ENCODE assay signal across 19 cellular contexts in the genomic region with DNA sequence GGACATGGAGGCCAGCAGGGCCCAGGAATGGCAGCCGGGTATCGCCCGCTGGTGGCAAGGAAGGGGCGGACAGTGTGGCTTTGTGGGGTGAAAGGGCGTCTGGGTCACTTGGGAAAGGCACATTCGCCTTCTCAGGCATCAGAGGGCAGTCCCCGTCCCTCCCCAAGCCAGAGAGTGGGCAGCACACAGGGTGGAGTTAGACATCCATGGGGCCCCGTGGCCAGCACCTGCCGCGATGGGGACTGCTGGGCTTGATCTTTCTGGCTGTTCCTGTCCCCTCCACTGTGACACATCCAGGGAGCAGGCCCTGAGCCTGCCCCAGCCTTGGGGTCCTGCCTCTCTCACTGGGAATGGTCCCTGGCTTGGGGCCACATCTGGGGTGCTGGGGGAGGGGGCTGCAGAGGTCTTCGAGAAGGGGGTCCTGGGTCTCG. TPM values are rescaled to one million over a fixed set of nuclear protein-coding genes. Genes with fewer than 3 reads are reported as not detected.
DNase-seq lines count a peak whose midpoint lies in the region; ATAC-seq and TF ChIP-seq lines count a peak whose summit lies in the region.
"Had no signal": no experiment of that assay in that cellular context is flagged by ENCODE, and none has a peak within 500 bp of the region (broad histone marks: within the 10 kb centered on the region; RNA-seq: fewer than 3 reads in every experiment).

No MANE protein-coding gene starts in this region.

- H2BK120ac ChIP-seq in neuronal stem cell (ENCODE audit: low read depth, low read length), result peak overlapping the region; percentile 31

- H3K9me3 ChIP-seq in BLaER1 treated with 17β-estradiol and CSF1 and Interleukin-3, amounts not matched to agents 10 nM and 100 nM (replicated peaks in 1 of 11), result no peaks in the 10 kb centered on the region
- no peaks in the 10 kb centered on the region for H3K9me3 ChIP-seq in neuronal stem cell (replicated peaks in 1 of 2; ENCODE audit: control insufficient read depth in 2 of 2, insufficient read depth in 1 of 2, low read depth in 1 of 2, low read length in 2 of 2)
- H3K9me3 ChIP-seq: SJCRH30 had no signal

- no peak overlapping the region for H2BK5ac ChIP-seq in neuronal stem cell (ENCODE audit: low read length)

- no peaks in the 10 kb centered on the region for H3F3A ChIP-seq in GM23338 (replicated peaks; ENCODE audit: low read depth)

- no peak overlapping the region for H4K91ac ChIP-seq in neuronal stem cell (ENCODE audit: low read depth, low read length, poor library complexity)

- peak overlapping the region; percentile 8 for H3K18ac ChIP-seq in neuronal stem cell (ENCODE audit: low read length)

- peak overlapping the region; percentile 82 for H3K14ac ChIP-seq in neuronal stem cell (ENCODE audit: low read length)

- peak; percentile 8 for ATAC-seq in GM23338
- no peak for ATAC-seq in central memory CD8-positive, alpha-beta T cell (replicated peaks; ENCODE audit: extremely low read depth, poor library complexity, severe bottlenecking)
- no peak for ATAC-seq in stimulated activated naive CD8-positive, alpha-beta T cell treated with anti-CD3 and anti-CD28 coated beads, Interleukin-15, amount 100 ng/mL, for 72 hours

- no peak overlapping the region for H3K4me3 ChIP-seq in BLaER1 treated with 17β-estradiol and CSF1 and Interleukin-3, amounts not matched to agents 10 nM and 100 nM
- no peak overlapping the region; the same call in 1 of the 2 replicates for H3K4me3 ChIP-seq in GM23338
- no peak overlapping the region for H3K4me3 ChIP-seq in neuronal stem cell (ENCODE audit: low read length in 2 of 2)
- H3K4me3 ChIP-seq: SJCRH30 had no signal

- no CpG with 5 or more reads among the region's 12 CpGs for WGBS in neuronal stem cell (ENCODE audit: extremely low coverage in 2 of 2, insufficient read length in 2 of 2, insufficient replicate concordance in 1 of 2), 2 donors

- no peaks in the 10 kb centered on the region for H3K79me2 ChIP-seq in GM23338 (replicated peaks; ENCODE audit: insufficient read depth)

- no peaks in the 10 kb centered on the region for H3K36me3 Mint-ChIP-seq in GM23338 (ENCODE audit: low read depth)
- H3K36me3 Mint-ChIP-seq in central memory CD8-positive, alpha-beta T cell (ENCODE audit: insufficient read depth), result peaks cover 3% of the 10 kb centered on the region

- no peaks in the 10 kb centered on the region; a peak in 1 of 22 replicates for H4K20me1 ChIP-seq in BLaER1 treated with 17β-estradiol and CSF1 and Interleukin-3, amounts not matched to agents 10 nM and 100 nM
- H4K20me1 ChIP-seq in GM23338 (replicated peaks; ENCODE audit: insufficient read depth), result no peaks in the 10 kb centered on the region

- H3K9ac ChIP-seq in BLaER1 treated with 17β-estradiol and CSF1 and Interleukin-3, amounts not matched to agents 10 nM and 100 nM, result peak overlapping the region in 4 of 11 experiments; percentile 15 to 46 (median 35); a peak in 5 of 22 replicates
- peak overlapping the region; percentile 3 for H3K9ac ChIP-seq in neuronal stem cell (ENCODE audit: low read depth, low read length, poor library complexity)

- no peaks in the 10 kb centered on the region for H3K9me3 Mint-ChIP-seq in GM23338
- no peaks in the 10 kb centered on the region for H3K9me3 Mint-ChIP-seq in central memory CD8-positive, alpha-beta T cell
- H3K9me3 Mint-ChIP-seq in stimulated activated naive CD8-positive, alpha-beta T cell treated with anti-CD3 and anti-CD28 coated beads, Interleukin-15, amount 100 ng/mL, for 72 hours, result no peaks in the 10 kb centered on the region
- H3K9me3 Mint-ChIP-seq: CD4-positive, alpha-beta T cell had no signal

- no peak for TF ChIP-seq CTCF in GM23338 (conservative IDR thresholded peaks at IDR 0.05; ENCODE audit: low read depth in 2 of 2)

- H3K79me1 ChIP-seq in neuronal stem cell (ENCODE audit: low read depth, low read length), result peaks cover 2% of the 10 kb centered on the region

- peak overlapping the region in 8 of 11 experiments; percentile 3 to 82 (median 58); a peak in 8 of 22 replicates for H3K4me2 ChIP-seq in BLaER1 treated with 17β-estradiol and CSF1 and Interleukin-3, amounts not matched to agents 10 nM and 100 nM
- H3K4me2 ChIP-seq in GM23338 (peak overlapping the region; percentile 55; the same call in 1 of the 2 replicates), neuronal stem cell (ENCODE audit: insufficient read depth, low read length, poor library complexity, severe bottlenecking) (no peak overlapping the region)

- H2BK12ac ChIP-seq in neuronal stem cell (ENCODE audit: low read length), result peak overlapping the region; percentile 58

- H2AFZ ChIP-seq in GM23338 (peak overlapping the region; percentile 78), neuronal stem cell (ENCODE audit: low read length) (no peak overlapping the region)

- peak overlapping the region; percentile 65 for H3K23ac ChIP-seq in neuronal stem cell (ENCODE audit: low read depth, low read length, poor library complexity)

- H3K36me3 ChIP-seq in BLaER1 treated with 17β-estradiol and CSF1 and Interleukin-3, amounts not matched to agents 10 nM and 100 nM, result peaks cover 0 to 1% (median 0%) of the 10 kb centered on the region in 11 experiments; a peak in 6 of 22 replicates
- H3K36me3 ChIP-seq in GM23338 (ENCODE audit: insufficient read depth), result no peaks in the 10 kb centered on the region
- H3K36me3 ChIP-seq in neuronal stem cell (replicated peaks in 1 of 2; ENCODE audit: control insufficient read depth in 2 of 2, insufficient read depth in 2 of 2, low read length in 2 of 2), result no peaks in the 10 kb centered on the region
- H3K36me3 ChIP-seq: SJCRH30 had no signal

- no peak overlapping the region for H3K27ac Mint-ChIP-seq in GM23338
- H3K27ac Mint-ChIP-seq in central memory CD8-positive, alpha-beta T cell (ENCODE audit: low read depth), result peak overlapping the region; percentile 72
- no peak overlapping the region for H3K27ac Mint-ChIP-seq in stimulated activated naive CD8-positive, alpha-beta T cell treated with anti-CD3 and anti-CD28 coated beads, Interleukin-15, amount 100 ng/mL, for 72 hours
- H3K27ac Mint-ChIP-seq: CD4-positive, alpha-beta T cell had no signal

- peaks cover 0 to 17% (median 0%) of the 10 kb centered on the region in 11 experiments; a peak in 3 of 22 replicates for H3K27me3 ChIP-seq in BLaER1 treated with 17β-estradiol and CSF1 and Interleukin-3, amounts not matched to agents 10 nM and 100 nM
- H3K27me3 ChIP-seq in GM23338 (ENCODE audit: insufficient read depth) (peaks cover 36% of the 10 kb centered on the region), neuronal stem cell (ENCODE audit: control insufficient read depth in 3 of 3, insufficient read depth in 3 of 3, low read depth in 1 of 3, low read length in 3 of 3) (peaks cover 2 to 28% (median 8%) of the 10 kb centered on the region in 3 experiments)
- H3K27me3 ChIP-seq: SJCRH30 had no signal

- peaks cover 39% of the 10 kb centered on the region for H3K27me3 Mint-ChIP-seq in GM23338 (ENCODE audit: insufficient read depth, low read depth, poor library complexity)
- H3K27me3 Mint-ChIP-seq in central memory CD8-positive, alpha-beta T cell, result no peaks in the 10 kb centered on the region
- peaks cover 36% of the 10 kb centered on the region for H3K27me3 Mint-ChIP-seq in stimulated activated naive CD8-positive, alpha-beta T cell treated with anti-CD3 and anti-CD28 coated beads, Interleukin-15, amount 100 ng/mL, for 72 hours

- H3K4me1 ChIP-seq in BLaER1 treated with 17β-estradiol and CSF1 and Interleukin-3, amounts not matched to agents 10 nM and 100 nM, result peaks cover 33 to 85% (median 64%) of the 10 kb centered on the region in 10 experiments
- no peaks in the 10 kb centered on the region; the same call in 1 of the 2 replicates for H3K4me1 ChIP-seq in GM23338 (ENCODE audit: insufficient read depth)
- H3K4me1 ChIP-seq in neuronal stem cell (ENCODE audit: control insufficient read depth in 2 of 2, insufficient read depth in 1 of 2, low read depth in 1 of 2, low read length in 2 of 2), result no peaks in the 10 kb centered on the region

- H3K4me1 Mint-ChIP-seq in GM23338, result no peaks in the 10 kb centered on the region; the same call in 1 of the 3 replicates
- H3K4me1 Mint-ChIP-seq in central memory CD8-positive, alpha-beta T cell, result peaks cover 22% of the 10 kb centered on the region
- H3K4me1 Mint-ChIP-seq in stimulated activated naive CD8-positive, alpha-beta T cell treated with anti-CD3 and anti-CD28 coated beads, Interleukin-15, amount 100 ng/mL, for 72 hours, result peaks cover 45% of the 10 kb centered on the region

- peak overlapping the region; percentile 89 for H2BK15ac ChIP-seq in neuronal stem cell (ENCODE audit: low read length)

- peak overlapping the region; percentile 91 for H2AK5ac ChIP-seq in neuronal stem cell (ENCODE audit: low read depth, low read length)

- no peak overlapping the region for H4K8ac ChIP-seq in neuronal stem cell (ENCODE audit: low read depth, low read length)

- peak overlapping the region in 5 of 11 experiments; percentile 1 to 62 (median 55); a peak in 8 of 22 replicates for H3K27ac ChIP-seq in BLaER1 treated with 17β-estradiol and CSF1 and Interleukin-3, amounts not matched to agents 10 nM and 100 nM
- H3K27ac ChIP-seq in GM23338 (ENCODE audit: low read depth), result no peak overlapping the region
- H3K27ac ChIP-seq in neuronal stem cell (replicated peaks; ENCODE audit: low read length), result no peak overlapping the region
- H3K27ac ChIP-seq: SJCRH30 had no signal

- H3K9me2 ChIP-seq in GM23338 (ENCODE audit: insufficient read depth), result no peaks in the 10 kb centered on the region

- DNase-seq in GM23338 (ENCODE audit: low spot score), result no peak
- no peak for DNase-seq in central memory CD8-positive, alpha-beta T cell (ENCODE audit: low spot score in 2 of 2)
- DNase-seq in neuronal stem cell (ENCODE audit: low spot score), result no peak
- DNase-seq in activated CD4-positive, alpha-beta T cell treated with anti-CD3 and anti-CD28 coated beads for 48 hours, result no peak
- DNase-seq in stimulated activated naive CD8-positive, alpha-beta T cell treated with anti-CD3 and anti-CD28 coated beads, Interleukin-15, amount 100 ng/mL, for 72 hours, result no peak
- DNase-seq in NCI-H1417 (lab: John Stamatoyannopoulos, UW), result no peak
- DNase-seq in GM19238 (ENCODE audit: insufficient read length, low spot score), result no peak
- DNase-seq: CD4-positive, alpha-beta T cell; DMS153; GDM1; GOT3; KBM-7; NCI-H1417 treated with DMSO at 0.1 percent for 48 hours; NCI-H187 treated with DMSO at 0.1 percent for 48 hours; NCI-H226; NCI-H524; NCI-H82; SJCRH30 had no signal

- H3K4ac ChIP-seq in neuronal stem cell (ENCODE audit: low read length), result peak overlapping the region; percentile 37

- peak overlapping the region; percentile 10; the same call in 2 of the 3 replicates for H3K4me3 Mint-ChIP-seq in GM23338
- H3K4me3 Mint-ChIP-seq in central memory CD8-positive, alpha-beta T cell, result no peak overlapping the region
- no peak overlapping the region for H3K4me3 Mint-ChIP-seq in stimulated activated naive CD8-positive, alpha-beta T cell treated with anti-CD3 and anti-CD28 coated beads, Interleukin-15, amount 100 ng/mL, for 72 hours

RNA-seq across cellular contexts. Expression of a gene that starts 4.0 kb away (rescaled TPM):
- total RNA-seq in GM23338 (2014; rRNA removed; shearing (Covaris generic)), result 0.83 and 2.0 TPM in 2 replicates
- polyA plus RNA-seq in GM23338 (2016; fragmentation: Nextera tagmentation; extraction: Ambion mirVana), result 0.50 and 0.53 TPM in 2 replicates
- polyA plus RNA-seq in neuronal stem cell (2013, experiment 1 of 2), result 0.03 TPM
- polyA plus RNA-seq in neuronal stem cell (2013, experiment 2 of 2), result 0.03 TPM

RNA-seq across cellular contexts. Expression of a gene that starts 10.2 kb away (rescaled TPM):
- total RNA-seq in GM23338 (2014; rRNA removed; shearing (Covaris generic)), result 23.2 and 24.0 TPM in 2 replicates
- 11.0 and 15.4 TPM in 2 replicates for polyA plus RNA-seq in GM23338 (2016; fragmentation: Nextera tagmentation; extraction: Ambion mirVana)
- 13.0 TPM for polyA plus RNA-seq in neuronal stem cell (2013, experiment 1 of 2)
- 12.0 TPM for polyA plus RNA-seq in neuronal stem cell (2013, experiment 2 of 2)

RNA-seq across cellular contexts. Expression of a gene that starts 49.6 kb away (rescaled TPM):
- total RNA-seq in GM23338 (2014; rRNA removed; shearing (Covaris generic)), result 92.3 and 106 TPM in 2 replicates
- polyA plus RNA-seq in GM23338 (2016; fragmentation: Nextera tagmentation; extraction: Ambion mirVana), result 39.9 and 40.3 TPM in 2 replicates
- 37.4 TPM for polyA plus RNA-seq in neuronal stem cell (2013, experiment 1 of 2)
- polyA plus RNA-seq in neuronal stem cell (2013, experiment 2 of 2), result 35.9 TPM
